Comparison of ENCODE assay signal across 9 cellular contexts in the genomic region with DNA sequence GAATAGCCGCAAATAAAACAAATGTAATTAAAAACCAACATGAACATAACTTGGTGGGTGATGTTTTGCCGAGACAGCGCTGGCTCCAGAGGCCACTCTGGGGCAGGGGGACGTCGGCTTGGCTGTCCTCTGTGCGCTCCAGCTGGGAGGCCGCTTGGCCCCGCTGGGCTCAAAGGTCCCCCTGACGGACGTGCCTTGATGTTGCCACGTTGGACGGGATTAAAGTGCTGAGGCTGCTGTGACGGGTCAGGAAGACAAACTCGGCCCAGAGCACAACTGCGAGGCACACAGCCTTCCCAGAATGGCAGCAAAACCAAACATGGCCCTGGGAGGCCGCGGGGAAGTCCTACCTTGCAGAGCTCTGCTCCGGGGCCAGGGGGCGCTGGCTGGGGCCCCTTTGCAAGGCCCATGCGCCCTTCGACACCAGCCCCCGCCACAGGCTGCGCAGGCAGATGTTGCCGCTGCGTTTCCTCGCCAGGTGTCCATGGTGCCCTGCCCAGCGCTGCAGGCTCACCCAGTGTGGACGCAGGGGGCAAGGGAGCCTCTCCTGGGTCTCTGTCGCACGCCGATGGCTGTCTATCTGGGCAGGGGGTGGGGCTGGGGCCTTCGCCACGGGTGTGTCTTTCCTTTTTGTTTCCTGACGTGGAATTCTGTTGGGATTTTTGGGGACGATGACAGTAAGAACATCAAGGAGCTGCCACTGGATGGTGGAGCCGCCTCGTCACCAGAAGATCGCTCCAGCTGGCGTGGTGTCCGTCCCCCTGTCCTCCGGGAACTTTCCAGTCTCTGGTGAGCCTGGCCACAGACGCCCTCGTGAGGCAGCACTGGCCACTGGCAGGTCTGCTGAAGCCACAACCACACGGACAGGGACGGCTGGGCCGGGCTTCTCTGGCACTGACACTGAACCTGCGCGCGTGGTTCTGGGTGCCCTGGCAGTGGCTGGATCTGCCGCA.
DNase-seq lines count a peak whose midpoint lies in the region; ATAC-seq and TF ChIP-seq lines count a peak whose summit lies in the region.
"Had no signal": no experiment of that assay in that cellular context is flagged by ENCODE, and none has a peak within 500 bp of the region (broad histone marks: within the 10 kb centered on the region; RNA-seq: fewer than 3 reads in every experiment).

No MANE protein-coding gene starts in this region.

- no peaks in the 10 kb centered on the region for H3K79me2 ChIP-seq in DOHH2 (ENCODE audit: control insufficient read depth, low read length)

- peak overlapping the region; percentile 66 for H3K4me3 ChIP-seq in DOHH2 (ENCODE audit: low read length)
- no peak overlapping the region for H3K4me3 ChIP-seq in LNCaP clone FGC (ENCODE audit: low read depth, low read length)
- peak overlapping the region in 2 of 4 donors; percentile 13 to 56 for H3K4me3 ChIP-seq in adrenal gland
- H3K4me3 ChIP-seq in right atrium auricular region, result peak overlapping the region; percentile 30 to 52
- H3K4me3 ChIP-seq: SK-N-MC had no signal

- no peaks in the 10 kb centered on the region for H3F3A ChIP-seq in DOHH2 (ENCODE audit: control insufficient read depth, insufficient read depth)

- no peaks in the 10 kb centered on the region for H3K9me3 ChIP-seq in DOHH2 (ENCODE audit: control insufficient read depth, insufficient read depth, low read length)
- H3K9me3 ChIP-seq in adrenal gland (replicated peaks in 1 of 3), result no peaks in the 10 kb centered on the region
- H3K9me3 ChIP-seq in right atrium auricular region, result no peaks in the 10 kb centered on the region

- H3K4me1 ChIP-seq in DOHH2 (ENCODE audit: control insufficient read depth, low read length) (peaks cover 5% of the 10 kb centered on the region), adrenal gland (replicated peaks in 1 of 2) (peaks cover 7 to 14% of the 10 kb centered on the region in 2 donors), right atrium auricular region (peaks cover 0 to 30% of the 10 kb centered on the region in 2 donors)

- H3K27ac ChIP-seq in DOHH2 (ENCODE audit: low read depth, low read length) (no peak overlapping the region), adrenal gland (peak overlapping the region in 2 of 5 donors; percentile 15 to 71), right atrium auricular region (peak overlapping the region in 1 of 2 donors; percentile 46)
- H3K27ac ChIP-seq: SK-N-MC had no signal

- WGBS in adrenal gland, 4 donors, result 26 to 47% (median 37%) methylated on average over 18 to 50 of the region's 50 CpGs

- H3K9me2 ChIP-seq in DOHH2 (replicated peaks; ENCODE audit: control insufficient read depth, low read length), result no peaks in the 10 kb centered on the region

- H3K4me2 ChIP-seq in DOHH2 (ENCODE audit: low read length), result peak overlapping the region; percentile 70

- no peak for ATAC-seq in HG02588 (IDR thresholded peaks at IDR 0.05; ENCODE audit: unreplicated experiment)

- H4K20me1 ChIP-seq in DOHH2 (ENCODE audit: control insufficient read depth, insufficient read depth, low read depth, low read length), result no peaks in the 10 kb centered on the region

- DNase-seq in LNCaP clone FGC (ENCODE audit: low read depth) (peak; percentile 31), adrenal gland (peak; percentile 81 to 97 (median 93)), right atrium auricular region (ENCODE audit: low spot score) (peak; percentile 82), posterior cingulate gyrus (peak in 9 of 10 donors; percentile 69 to 98 (median 79)), NCI-H1436 treated with DMSO at 0.1 percent for 48 hours (lab: John Stamatoyannopoulos, UW) (no peak), NCI-H187 (lab: John Stamatoyannopoulos, UW) (no peak)

- intact Hi-C loops in adrenal gland (cut with DNase I) (loop anchor here (5.0 kb wide), 2 partner anchors 277 to 282 kb away; no protein-coding TSS in a partner anchor), posterior cingulate gyrus (cut with DNase I) (loop anchor here (1.0 to 10.0 kb wide), 4 partner anchors 104 to 610 kb away; a partner anchor contains a TSS)

- TF ChIP-seq CTCF in DOHH2 (IDR thresholded peaks at IDR 0.05; ENCODE audit: low read depth, low read length, poor library complexity, severe bottlenecking), result peak; percentile 58
- TF ChIP-seq CTCF in LNCaP clone FGC (IDR thresholded peaks at IDR 0.05; ENCODE audit: control insufficient read depth, extremely low read depth, insufficient read depth), result peak; percentile 90
- TF ChIP-seq CTCF in adrenal gland (IDR thresholded peaks at IDR 0.05), result peak; percentile 40 to 87 (median 68)
- TF ChIP-seq CTCF in right atrium auricular region (IDR thresholded peaks at IDR 0.05), result peak; percentile 35 to 73

- TF ChIP-seq POLR2A in adrenal gland (IDR thresholded peaks at IDR 0.05), result peak in 1 of 2 donors; percentile 29

- H3K36me3 ChIP-seq in DOHH2 (ENCODE audit: control insufficient read depth, low read length), result no peaks in the 10 kb centered on the region
- no peaks in the 10 kb centered on the region for H3K36me3 ChIP-seq in adrenal gland (replicated peaks in 1 of 2)
- H3K36me3 ChIP-seq in right atrium auricular region, result no peaks in the 10 kb centered on the region

- H3K27me3 ChIP-seq in DOHH2 (ENCODE audit: control insufficient read depth, low read length) (peaks cover 8% of the 10 kb centered on the region), adrenal gland (no peaks in the 10 kb centered on the region), right atrium auricular region (no peaks in the 10 kb centered on the region)

Comparison
In these comparisons a context has a peak if more than half of its experiments do, and no peak if none do; other contexts are left out.
1. DNase-seq: peak in LNCaP clone FGC (single experiment), adrenal gland (7 of 7), right atrium auricular region (single experiment) and posterior cingulate gyrus (9 of 10); none in NCI-H1436 treated with DMSO at 0.1 percent for 48 hours (single experiment) and NCI-H187 (0 of 2).
2. Peak in every context shown above with its lines, with median percentiles within 50 percentile points of each other: CTCF ChIP-seq.